Comparison of ENCODE assay signal across 18 cellular contexts in the genomic region with DNA sequence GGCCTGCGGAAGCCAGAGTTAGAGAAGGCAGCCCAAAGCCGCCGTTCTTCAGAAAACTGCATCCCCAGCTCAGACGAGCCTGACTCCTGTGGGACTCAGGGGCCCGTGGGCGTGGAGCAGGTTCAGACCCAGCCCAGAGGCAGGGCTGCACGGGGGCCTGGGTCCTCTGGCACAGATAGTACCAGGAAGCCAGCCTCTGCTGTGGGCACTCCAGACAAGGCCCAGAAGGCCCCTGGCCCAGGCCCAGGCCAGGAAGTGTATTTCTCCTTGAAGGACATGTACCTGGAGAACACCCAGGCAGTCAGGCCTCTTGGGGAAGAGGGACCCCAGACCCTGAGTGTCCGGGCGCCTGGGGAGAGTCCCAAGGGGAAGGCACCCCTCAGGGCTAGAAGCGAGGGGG. TPM values are rescaled to one million over a fixed set of nuclear protein-coding genes. Genes with fewer than 3 reads are reported as not detected.
DNase-seq lines count a peak whose midpoint lies in the region; ATAC-seq and TF ChIP-seq lines count a peak whose summit lies in the region.
"Had no signal": no experiment of that assay in that cellular context is flagged by ENCODE, and none has a peak within 500 bp of the region (broad histone marks: within the 10 kb centered on the region; RNA-seq: fewer than 3 reads in every experiment).

No MANE protein-coding gene starts in this region.

- H3K36me3 ChIP-seq in Panc1 (ENCODE audit: control insufficient read depth, insufficient read depth, low read length) (no peaks in the 10 kb centered on the region), left ventricle myocardium inferior (peaks cover 8% of the 10 kb centered on the region), muscle layer of duodenum (ENCODE audit: control insufficient read depth in 1 of 2, insufficient read depth in 2 of 2, low read length in 2 of 2) (peaks cover 0 to 12% of the 10 kb centered on the region in 2 donors), thoracic aorta (peaks cover 13% of the 10 kb centered on the region), H7 (replicated peaks; ENCODE audit: control insufficient read depth, insufficient read depth, low read length) (peaks cover 6% of the 10 kb centered on the region)

- H3K4me1 ChIP-seq in Panc1 (ENCODE audit: control insufficient read depth, insufficient read depth, low read length) (no peaks in the 10 kb centered on the region), left ventricle myocardium inferior (peaks cover 95% of the 10 kb centered on the region), muscle layer of duodenum (ENCODE audit: control insufficient read depth in 1 of 2, insufficient read depth in 2 of 2, low read length in 2 of 2) (peaks cover 0 to 36% of the 10 kb centered on the region in 2 donors), thoracic aorta (ENCODE audit: control insufficient read depth in 1 of 2, low read depth in 2 of 2) (peaks cover 30 to 88% of the 10 kb centered on the region in 2 donors)

- in situ Hi-C loops in Panc1 (cut with HindIII; ENCODE audit: low pct_unique_long_range_greater_than_20kb, low sequenced_read_pairs), result no loop called here

- no peaks in the 10 kb centered on the region for H3K9me3 ChIP-seq in Panc1 (ENCODE audit: control insufficient read depth, insufficient read depth, low read depth, low read length)
- no peaks in the 10 kb centered on the region for H3K9me3 ChIP-seq in left ventricle myocardium inferior (replicated peaks)
- no peaks in the 10 kb centered on the region for H3K9me3 ChIP-seq in muscle layer of duodenum (ENCODE audit: control insufficient read depth in 1 of 2, low read length in 2 of 2)
- no peaks in the 10 kb centered on the region for H3K9me3 ChIP-seq in thoracic aorta
- H3K9me3 ChIP-seq: mucosa of descending colon had no signal

- no peak for TF ChIP-seq CTCF in Panc1 (IDR thresholded peaks at IDR 0.05)
- no peak for TF ChIP-seq CTCF in left ventricle myocardium inferior (IDR thresholded peaks at IDR 0.05; ENCODE audit: borderline replicate concordance)
- no peak for TF ChIP-seq CTCF in thoracic aorta (IDR thresholded peaks at IDR 0.05)

- H3K4me3 ChIP-seq in Panc1 (ENCODE audit: low read depth in 2 of 2, low read length in 2 of 2) (no peak overlapping the region), left ventricle myocardium inferior (no peak overlapping the region), muscle layer of duodenum (ENCODE audit: low read depth in 1 of 2, low read length in 2 of 2) (peak overlapping the region in 1 of 2 donors; percentile 28), thoracic aorta (peak overlapping the region; percentile 13), H7 (ENCODE audit: insufficient read depth, low read depth, low read length) (no peak overlapping the region)
- H3K4me3 ChIP-seq: mucosa of descending colon had no signal

- intact Hi-C loops in Panc1 (cut with micrococcal nuclease; ENCODE audit: unreplicated experiment) (no loop called here), left ventricle myocardium inferior (cut with micrococcal nuclease) (no loop called here)

- DNase-seq in Panc1 (ENCODE audit: low read depth, low spot score), result no peak
- no peak for DNase-seq in left ventricle myocardium inferior
- no peak for DNase-seq in thoracic aorta (ENCODE audit: low spot score)
- no peak for DNase-seq in H7
- no peak for DNase-seq in COLO829 (ENCODE audit: low spot score)
- DNase-seq: activated naive CD4-positive, alpha-beta T cell; endodermal cell; foreskin melanocyte; NCI-H2107; NCI-H82; stimulated activated CD4-positive, alpha-beta T cell treated with anti-CD3 and anti-CD28 coated beads, Interleukin-2, amount 100 ng/mL, for 24 hours had no signal

- ATAC-seq in Panc1, result peak; percentile 12; the same call in 1 of the 2 replicates
- ATAC-seq in thoracic aorta (ENCODE audit: insufficient number of reproducible peaks, low FRiP score, low read depth), result no peak
- ATAC-seq in GM21737 (IDR thresholded peaks at IDR 0.05; ENCODE audit: unreplicated experiment), result no peak
- no peak for ATAC-seq in GM18909 (IDR thresholded peaks at IDR 0.05; ENCODE audit: poor library complexity, unreplicated experiment)

- H3K27me3 ChIP-seq in Panc1 (ENCODE audit: control insufficient read depth, insufficient read depth, low read length), result no peaks in the 10 kb centered on the region
- no peaks in the 10 kb centered on the region for H3K27me3 ChIP-seq in left ventricle myocardium inferior (ENCODE audit: low read depth)
- no peaks in the 10 kb centered on the region for H3K27me3 ChIP-seq in muscle layer of duodenum (ENCODE audit: low read depth, low read length)
- H3K27me3 ChIP-seq in thoracic aorta (replicated peaks; ENCODE audit: insufficient read depth), result no peaks in the 10 kb centered on the region
- no peaks in the 10 kb centered on the region for H3K27me3 ChIP-seq in H7 (ENCODE audit: control insufficient read depth, insufficient read depth, low read length)

- CTCF ChIA-PET in Panc1 (lab: Charles Lee), result no interaction called here

- H3K27ac ChIP-seq in Panc1 (ENCODE audit: low read length), result no peak overlapping the region
- peak overlapping the region; percentile 95 for H3K27ac ChIP-seq in left ventricle myocardium inferior (replicated peaks)
- H3K27ac ChIP-seq in muscle layer of duodenum (ENCODE audit: low read length), result peak overlapping the region; percentile 77
- H3K27ac ChIP-seq in thoracic aorta, result peak overlapping the region; percentile 97 to 99

- BruUV-seq in Panc1 (replicated peaks; lab: Mats Ljungman, UMichigan), result no TSS peak

- POLR2A ChIA-PET in Panc1 (lab: Charles Lee), result no interaction called here

RNA-seq across cellular contexts. Expression of a gene that starts 23.1 kb away (rescaled TPM):
- total RNA-seq in Panc1 (2021; ENCODE audit: unreplicated experiment) (1.0 TPM), left ventricle myocardium inferior (181 TPM), thoracic aorta (10 to 100 TPM; 56.9 to 81.1 TPM)
- 0.45 TPM for polyA plus RNA-seq in Panc1 (2012; ENCODE audit: insufficient read length)
- total RNA-seq in H7 (2014; rRNA removed; shearing (Covaris generic)), result 0.59 and 0.81 TPM in 2 replicates

RNA-seq across cellular contexts. Expression of a gene that starts 44.2 kb away (rescaled TPM):
- total RNA-seq in Panc1 (2021; ENCODE audit: unreplicated experiment), result not detected
- polyA plus RNA-seq in Panc1 (2012; ENCODE audit: insufficient read length), result not detected
- 0.91 TPM for total RNA-seq in left ventricle myocardium inferior
- total RNA-seq in thoracic aorta, result 1 to 10 TPM in 1 of 2 donors, under 1 TPM in 1; 0.41 to 1.6 TPM
- not detected in 2 replicates for total RNA-seq in H7 (2014; rRNA removed; shearing (Covaris generic))
- total RNA-seq: endodermal cell, mucosa of descending colon, progenitor cell of endocrine pancreas, RPMI7951, ureter had no signal

Comparison
In these comparisons a context has a peak if more than half of its experiments do, and no peak if none do; other contexts are left out.
1. RNA of a gene that starts 23.1 kb away (total RNA-seq): 181 TPM in left ventricle myocardium inferior (single experiment) and 56.9 to 81.1 TPM in thoracic aorta; 1.0 TPM in Panc1 (single experiment) and 0.59 to 0.81 TPM in H7; every median in the first group is over 10 times any median in the second.